Comparison of ENCODE assay signal across 32 cellular contexts in the genomic region with DNA sequence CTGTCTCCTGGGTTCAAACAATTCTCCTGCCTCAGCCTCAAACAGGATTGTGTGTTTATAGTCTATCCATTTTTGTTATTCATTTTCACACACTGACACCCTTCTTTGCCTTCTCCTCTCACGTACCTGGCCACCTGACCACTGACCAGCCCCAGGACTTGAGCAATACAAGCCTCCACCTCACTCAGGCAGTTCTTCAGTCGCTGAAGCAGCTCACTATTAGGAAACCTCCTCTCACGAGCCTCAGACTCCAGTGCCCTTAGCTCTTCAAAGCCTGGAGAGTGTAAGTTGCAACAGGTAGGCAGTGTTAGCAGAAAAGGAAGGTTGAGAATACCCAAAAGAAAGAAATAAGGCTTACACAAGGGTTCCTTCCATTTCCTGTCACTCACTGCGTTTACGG. TPM values are rescaled to one million over a fixed set of nuclear protein-coding genes. Genes with fewer than 3 reads are reported as not detected.
"Had no signal": no experiment of that assay in that cellular context is flagged by ENCODE, and none has a peak within 500 bp of the region (broad histone marks: within the 10 kb centered on the region; RNA-seq: fewer than 3 reads in every experiment).

No MANE protein-coding gene starts in this region.

- H2AFZ ChIP-seq: parathyroid adenoma had no signal

- H3K4me3 ChIP-seq: ovary, psoas muscle, right lobe of liver, sigmoid colon, stomach, thoracic aorta, thyroid gland, tibial nerve, upper lobe of left lung, uterus had no signal

- H3K36me3 ChIP-seq: ovary, right lobe of liver, thyroid gland, uterus had no signal

- H3K79me2 ChIP-seq: parathyroid adenoma had no signal

- H3K9me3 Mint-ChIP-seq: naive thymus-derived CD8-positive, alpha-beta T cell; natural killer cell treated with Interleukin-12 subunit alpha and Interleukin-12 subunit beta and Interleukin-15 and Interleukin-18, amount 100 ng/mL, for 72 hours; nephron progenitor cell; neural crest cell; stimulated activated effector memory CD8-positive, alpha-beta T cell treated with anti-CD3 and anti-CD28 coated beads, Interleukin-12 subunit alpha, Interleukin-12 subunit beta, amount 100 ng/mL, for 72 hours; stimulated activated naive B cell treated with anti-CD40 and anti-IgM and Interleukin-4, amounts not matched to agents 10 μg/mL and 1 μg/mL and 100 μg/mL, for 72 hours; stimulated activated naive CD8-positive, alpha-beta T cell treated with anti-CD3 and anti-CD28 coated beads, Interleukin-15, Interleukin-2, amounts not matched to agents 100 ng/mL and 50 ng/mL, for 24 hours had no signal

- H3K27me3 ChIP-seq: neutrophil, ovary, right lobe of liver, sigmoid colon, stomach, thyroid gland, tibial nerve, upper lobe of left lung, uterus had no signal

- H3K27me3 Mint-ChIP-seq: naive thymus-derived CD8-positive, alpha-beta T cell; natural killer cell treated with Interleukin-12 subunit alpha and Interleukin-12 subunit beta and Interleukin-15 and Interleukin-18, amount 100 ng/mL, for 72 hours; progenitor cell of endocrine pancreas; stimulated activated naive B cell treated with anti-CD40 and anti-IgM and Interleukin-4, amounts not matched to agents 10 μg/mL and 1 μg/mL and 100 μg/mL, for 72 hours; stimulated activated naive CD8-positive, alpha-beta T cell treated with anti-CD3 and anti-CD28 coated beads, Interleukin-15, Interleukin-2, amounts not matched to agents 100 ng/mL and 50 ng/mL, for 24 hours had no signal

- H3K9me3 ChIP-seq: neutrophil, ovary, psoas muscle, right lobe of liver, sigmoid colon, stomach, thoracic aorta, thyroid gland, tibial nerve, upper lobe of left lung, uterus had no signal

- FAIRE-seq: small intestine had no signal

- H3K27ac ChIP-seq: neutrophil, ovary, parathyroid adenoma, psoas muscle, right lobe of liver, sigmoid colon, stomach, thoracic aorta, thyroid gland, tibial nerve, uterus had no signal

- H3K4me1 ChIP-seq: parathyroid adenoma, psoas muscle, right lobe of liver, sigmoid colon, stomach, thyroid gland, tibial nerve, upper lobe of left lung, uterus had no signal

- ATAC-seq: naive thymus-derived CD8-positive, alpha-beta T cell; natural killer cell treated with Interleukin-12 subunit alpha and Interleukin-12 subunit beta and Interleukin-15 and Interleukin-18, amount 100 ng/mL, for 72 hours; psoas muscle; right cardiac atrium; right lobe of liver; stimulated activated effector memory CD8-positive, alpha-beta T cell treated with anti-CD3 and anti-CD28 coated beads, Interleukin-12 subunit alpha, Interleukin-12 subunit beta, amount 100 ng/mL, for 72 hours; stimulated activated naive B cell treated with anti-CD40 and anti-IgM and Interleukin-4, amounts not matched to agents 10 μg/mL and 1 μg/mL and 100 μg/mL, for 72 hours had no signal

- H3K27ac Mint-ChIP-seq: naive thymus-derived CD8-positive, alpha-beta T cell; natural killer cell treated with Interleukin-12 subunit alpha and Interleukin-12 subunit beta and Interleukin-15 and Interleukin-18, amount 100 ng/mL, for 72 hours; nephron progenitor cell; progenitor cell of endocrine pancreas; stimulated activated effector memory CD8-positive, alpha-beta T cell treated with anti-CD3 and anti-CD28 coated beads, Interleukin-12 subunit alpha, Interleukin-12 subunit beta, amount 100 ng/mL, for 72 hours; stimulated activated naive B cell treated with anti-CD40 and anti-IgM and Interleukin-4, amounts not matched to agents 10 μg/mL and 1 μg/mL and 100 μg/mL, for 72 hours; stimulated activated naive CD8-positive, alpha-beta T cell treated with anti-CD3 and anti-CD28 coated beads, Interleukin-15, Interleukin-2, amounts not matched to agents 100 ng/mL and 50 ng/mL, for 24 hours had no signal

- H3K4me3 Mint-ChIP-seq: naive thymus-derived CD8-positive, alpha-beta T cell; natural killer cell treated with Interleukin-12 subunit alpha and Interleukin-12 subunit beta and Interleukin-15 and Interleukin-18, amount 100 ng/mL, for 72 hours; nephron progenitor cell; neural crest cell; stimulated activated effector memory CD8-positive, alpha-beta T cell treated with anti-CD3 and anti-CD28 coated beads, Interleukin-12 subunit alpha, Interleukin-12 subunit beta, amount 100 ng/mL, for 72 hours; stimulated activated naive B cell treated with anti-CD40 and anti-IgM and Interleukin-4, amounts not matched to agents 10 μg/mL and 1 μg/mL and 100 μg/mL, for 72 hours; stimulated activated naive CD8-positive, alpha-beta T cell treated with anti-CD3 and anti-CD28 coated beads, Interleukin-15, Interleukin-2, amounts not matched to agents 100 ng/mL and 50 ng/mL, for 24 hours had no signal

- DNase-seq: naive thymus-derived CD8-positive, alpha-beta T cell; nephron progenitor cell; nucleus accumbens; ovary; posterior cingulate gyrus; psoas muscle; right cardiac atrium; right lobe of liver; sigmoid colon; small intestine; stimulated activated CD4-positive, alpha-beta T cell treated with anti-CD3 and anti-CD28 coated beads, Interleukin-15, amount 100 ng/mL, for 24 hours; stimulated activated CD4-positive, alpha-beta T cell treated with anti-CD3 and anti-CD28 coated beads, Interleukin-2, amount 100 ng/mL, for 24 hours; stimulated activated CD4-positive, alpha-beta T cell treated with anti-CD3 and anti-CD28 coated beads, Interleukin-2, amount 100 ng/mL, for 48 hours; stimulated activated CD4-positive, alpha-beta T cell treated with anti-CD3 and anti-CD28 coated beads, Interleukin-4, amount 100 ng/mL, for 24 hours; stimulated activated naive B cell treated with anti-CD40 and anti-IgM and Interleukin-4, amounts not matched to agents 10 μg/mL and 1 μg/mL and 100 μg/mL, for 72 hours; stimulated activated naive CD4-positive, alpha-beta T cell treated with Interleukin-2 at 50 U/mL for 16 hours; stomach; thyroid gland; trophoblast cell; upper lobe of left lung; uterus had no signal

- H3K4me1 Mint-ChIP-seq: nephron progenitor cell, neural crest cell had no signal

RNA-seq across cellular contexts. Expression of a gene that starts 29.3 kb away (rescaled TPM):
- total RNA-seq: neural crest cell, progenitor cell of endocrine pancreas, psoas muscle, renal cortical epithelial cell, urinary bladder, uterus had no signal
